Comparison of ENCODE assay signal across 9 cellular contexts in the genomic region with DNA sequence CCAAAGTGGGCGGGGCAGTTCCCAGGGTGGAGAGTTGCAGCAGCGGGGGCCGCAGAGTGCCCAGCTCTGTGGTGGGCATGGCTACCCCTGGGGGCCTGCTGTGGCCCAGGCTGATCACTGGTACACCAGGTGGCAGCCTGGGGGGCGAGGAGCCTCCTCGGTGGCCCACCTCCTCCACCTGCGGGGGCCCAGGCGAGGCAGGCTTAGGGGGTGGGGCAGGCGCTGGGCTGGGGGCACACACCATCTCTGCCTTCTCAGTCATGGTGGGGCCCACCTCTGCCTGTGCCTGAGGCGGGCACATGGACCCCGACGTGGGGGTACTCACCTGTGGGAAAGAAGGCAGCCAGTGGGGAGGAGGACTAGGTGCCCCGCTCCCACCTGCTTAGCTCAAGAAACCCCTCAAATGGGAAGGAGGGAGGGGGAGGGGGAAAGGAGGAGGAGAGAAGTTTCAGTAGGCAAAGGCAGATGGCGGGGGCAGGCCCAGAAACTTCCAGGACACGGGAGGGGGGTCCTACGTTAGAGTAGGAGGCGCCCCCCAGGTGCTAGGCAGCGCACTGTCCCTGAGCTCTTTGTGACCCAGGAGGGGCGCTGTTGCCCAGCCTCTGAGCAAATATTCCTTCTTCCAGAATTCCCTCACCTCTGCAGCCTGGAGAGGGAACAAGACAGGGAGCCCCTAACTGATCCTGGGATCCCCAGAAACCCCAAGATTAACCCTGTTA. TPM values are rescaled to one million over a fixed set of nuclear protein-coding genes. Genes with fewer than 3 reads are reported as not detected.
DNase-seq lines count a peak whose midpoint lies in the region; ATAC-seq, FAIRE-seq and TF ChIP-seq lines count a peak whose summit lies in the region.
"Had no signal": no experiment of that assay in that cellular context is flagged by ENCODE, and none has a peak within 500 bp of the region (broad histone marks: within the 10 kb centered on the region; RNA-seq: fewer than 3 reads in every experiment).

No MANE protein-coding gene starts in this region.

- peaks cover 0 to 1% (median 0%) of the 10 kb centered on the region in 7 donors for H3K9me3 Mint-ChIP-seq in CD4-positive, CD25-positive, alpha-beta regulatory T cell
- H3K9me3 Mint-ChIP-seq in IgD-negative memory B cell, result peaks cover 0 to 1% (median 0%) of the 10 kb centered on the region in 3 donors
- H3K9me3 Mint-ChIP-seq in naive thymus-derived CD8-positive, alpha-beta T cell, result peaks cover 0 to 1% (median 0%) of the 10 kb centered on the region in 9 donors

- peak overlapping the region; percentile 83 to 98 (median 95) for H3K27ac Mint-ChIP-seq in CD4-positive, CD25-positive, alpha-beta regulatory T cell
- peak overlapping the region; percentile 88 to 99 (median 95) for H3K27ac Mint-ChIP-seq in IgD-negative memory B cell
- peak overlapping the region in 8 of 10 donors; percentile 11 to 97 (median 84) for H3K27ac Mint-ChIP-seq in naive thymus-derived CD8-positive, alpha-beta T cell

- no peak for FAIRE-seq in GM12891 (lab: Jason Lieb, UNC)

- no peak for ATAC-seq in CD4-positive, CD25-positive, alpha-beta regulatory T cell (ENCODE audit: low read depth in 2 of 2)
- no peak for ATAC-seq in naive thymus-derived CD8-positive, alpha-beta T cell
- no peak for ATAC-seq in GM19395 (IDR thresholded peaks at IDR 0.05; ENCODE audit: unreplicated experiment)

- no peak for TF ChIP-seq POLR2A in GM12891 (IDR thresholded peaks at IDR 0.05; ENCODE audit: low read depth, low read length)

- H3K4me3 ChIP-seq in CD4-positive, CD25-positive, alpha-beta regulatory T cell (ENCODE audit: low read depth, low read length), result peak overlapping the region; percentile 67
- H3K4me3 ChIP-seq in cardiac fibroblast (replicated peaks in 1 of 2; ENCODE audit: low read depth in 2 of 2, low read length in 2 of 2), result no peak overlapping the region

- H3K27me3 ChIP-seq in CD4-positive, CD25-positive, alpha-beta regulatory T cell (ENCODE audit: control insufficient read depth, insufficient read depth, low read length), result no peaks in the 10 kb centered on the region

- H3K36me3 Mint-ChIP-seq in CD4-positive, CD25-positive, alpha-beta regulatory T cell, result peaks cover 6% of the 10 kb centered on the region
- peaks cover 1% of the 10 kb centered on the region for H3K36me3 Mint-ChIP-seq in IgD-negative memory B cell
- H3K36me3 Mint-ChIP-seq in naive thymus-derived CD8-positive, alpha-beta T cell, result no peaks in the 10 kb centered on the region

- H3K4me3 Mint-ChIP-seq in CD4-positive, CD25-positive, alpha-beta regulatory T cell, result peak overlapping the region; percentile 86 to 91 (median 90)
- peak overlapping the region; percentile 90 to 98 (median 94) for H3K4me3 Mint-ChIP-seq in IgD-negative memory B cell
- H3K4me3 Mint-ChIP-seq in naive thymus-derived CD8-positive, alpha-beta T cell, result peak overlapping the region; percentile 46 to 91 (median 74)

- H3K27ac ChIP-seq in CD4-positive, CD25-positive, alpha-beta regulatory T cell (ENCODE audit: insufficient read depth, low read length, poor library complexity, severe bottlenecking), result peak overlapping the region; percentile 87

- peaks cover 5 to 67% (median 31%) of the 10 kb centered on the region in 4 donors for H3K4me1 Mint-ChIP-seq in CD4-positive, CD25-positive, alpha-beta regulatory T cell
- H3K4me1 Mint-ChIP-seq in IgD-negative memory B cell, result peaks cover 20 to 27% (median 23%) of the 10 kb centered on the region in 3 donors
- peaks cover 24 to 70% (median 61%) of the 10 kb centered on the region in 4 donors for H3K4me1 Mint-ChIP-seq in naive thymus-derived CD8-positive, alpha-beta T cell

- H3K9me3 ChIP-seq in CD4-positive, CD25-positive, alpha-beta regulatory T cell (ENCODE audit: control insufficient read depth in 2 of 2, low read length in 2 of 2), result no peaks in the 10 kb centered on the region

- H3K4me1 ChIP-seq in CD4-positive, CD25-positive, alpha-beta regulatory T cell (ENCODE audit: control insufficient read depth, insufficient read depth, low read length, poor library complexity, severe bottlenecking), result peaks cover 98% of the 10 kb centered on the region

- H3K27me3 Mint-ChIP-seq in CD4-positive, CD25-positive, alpha-beta regulatory T cell, result peaks cover 16% of the 10 kb centered on the region
- H3K27me3 Mint-ChIP-seq in IgD-negative memory B cell, result peaks cover 5% of the 10 kb centered on the region
- H3K27me3 Mint-ChIP-seq in naive thymus-derived CD8-positive, alpha-beta T cell, result peaks cover 3 to 17% (median 5%) of the 10 kb centered on the region in 5 donors

- POLR2A ChIA-PET in naive thymus-derived CD8-positive, alpha-beta T cell (lab: Charles Lee), result interaction anchor here (0.6 to 2.8 kb wide), 9 partner anchors 11 to 201 kb away, joined by 3 to 30 read pairs (median 4); partner anchors contain the start of gene NACC1

- TF ChIP-seq CTCF in cardiac fibroblast (IDR thresholded peaks at IDR 0.05; ENCODE audit: low read depth, low read length), result peak; percentile 28

- no peaks in the 10 kb centered on the region for H3K36me3 ChIP-seq in CD4-positive, CD25-positive, alpha-beta regulatory T cell (ENCODE audit: control insufficient read depth, insufficient read depth, low read length)

- DNase-seq in CD4-positive, CD25-positive, alpha-beta regulatory T cell, result no peak
- no peak for DNase-seq in cardiac fibroblast (ENCODE audit: low read depth in 2 of 2)
- DNase-seq in naive thymus-derived CD8-positive, alpha-beta T cell, result no peak
- DNase-seq in HK-2 (ENCODE audit: unreplicated experiment), result no peak
- no peak for DNase-seq in GM12891 (ENCODE audit: insufficient read length, low spot score)
- DNase-seq in NCI-H2227 (lab: John Stamatoyannopoulos, UW; ENCODE audit: unreplicated experiment), result no peak
- DNase-seq: NCI-H1436 treated with DMSO at 0.1 percent for 48 hours had no signal

TF ChIP-seq in GM12891, 5 proteins besides CTCF, POLR2A, EP300 and RAD21:
- TF ChIP-seq PAX5 (IDR thresholded peaks at IDR 0.05; ENCODE audit: insufficient read depth, low read length, severe bottlenecking) (no peak), POLR2AphosphoS5 (IDR thresholded peaks at IDR 0.05; ENCODE audit: low read depth, low read length) (no peak), TAF1 (IDR thresholded peaks at IDR 0.05; ENCODE audit: low read depth, low read length) (no peak), SPI1 (IDR thresholded peaks at IDR 0.05; ENCODE audit: low read depth, low read length) (no peak), POU2F2 (IDR thresholded peaks at IDR 0.05; ENCODE audit: low read depth, low read length) (no peak)

RNA-seq across cellular contexts. Expression of gene LYL1, which starts 1.6 kb away (rescaled TPM):
- total RNA-seq in CD4-positive, CD25-positive, alpha-beta regulatory T cell, result 8.7 TPM
- 10 to 100 TPM in 1 of 4 donors, 1 to 10 TPM in 3; 6.5 to 14.2 (median 7.5) TPM for polyA plus RNA-seq in CD4-positive, CD25-positive, alpha-beta regulatory T cell
- 90.1 TPM for polyA plus RNA-seq in IgD-negative memory B cell
- total RNA-seq in naive thymus-derived CD8-positive, alpha-beta T cell, result 1 to 10 TPM; 6.6 to 7.9 TPM
- polyA plus RNA-seq in naive thymus-derived CD8-positive, alpha-beta T cell, result 1 to 10 TPM in 2 of 3 donors, under 1 TPM in 1; 0.37 to 2.6 (median 1.3) TPM
- polyA plus RNA-seq in GM12891 (2012; ENCODE audit: low read depth, missing spikeins), result 5.6 TPM

RNA-seq across cellular contexts. Expression of gene TRMT1, which starts 15.5 kb away (rescaled TPM):
- total RNA-seq in CD4-positive, CD25-positive, alpha-beta regulatory T cell, result 57.6 TPM
- 10 to 100 TPM; 16.0 to 22.3 (median 19.9) TPM for polyA plus RNA-seq in CD4-positive, CD25-positive, alpha-beta regulatory T cell
- 30.7 TPM for polyA plus RNA-seq in IgD-negative memory B cell
- total RNA-seq in naive thymus-derived CD8-positive, alpha-beta T cell, result 100 to 1,000 TPM; 100 to 103 TPM
- 10 to 100 TPM; 26.1 to 35.1 (median 27.2) TPM for polyA plus RNA-seq in naive thymus-derived CD8-positive, alpha-beta T cell
- polyA plus RNA-seq in GM12891 (2012; ENCODE audit: low read depth, missing spikeins), result 39.2 TPM

RNA-seq across cellular contexts. Expression of gene NACC1, which starts 17.0 kb away (rescaled TPM):
- total RNA-seq in CD4-positive, CD25-positive, alpha-beta regulatory T cell, result 25.4 TPM
- 1 to 10 TPM in 2 of 4 donors, under 1 TPM in 2; 0.71 to 2.5 (median 1.2) TPM for polyA plus RNA-seq in CD4-positive, CD25-positive, alpha-beta regulatory T cell
- 2.7 TPM for polyA plus RNA-seq in IgD-negative memory B cell
- total RNA-seq in naive thymus-derived CD8-positive, alpha-beta T cell, result 10 to 100 TPM; 24.5 to 25.7 TPM
- 1 to 10 TPM; 1.4 to 3.4 (median 1.9) TPM for polyA plus RNA-seq in naive thymus-derived CD8-positive, alpha-beta T cell
- 24.0 TPM for polyA plus RNA-seq in GM12891 (2012; ENCODE audit: low read depth, missing spikeins)

RNA-seq across cellular contexts. Expression of gene STX10, which starts 49.1 kb away (rescaled TPM):
- total RNA-seq in CD4-positive, CD25-positive, alpha-beta regulatory T cell, result 56.5 TPM
- polyA plus RNA-seq in CD4-positive, CD25-positive, alpha-beta regulatory T cell, result 10 to 100 TPM; 52.4 to 68.2 (median 58.9) TPM
- polyA plus RNA-seq in IgD-negative memory B cell, result 52.8 TPM
- 10 to 100 TPM; 60.2 to 62.8 TPM for total RNA-seq in naive thymus-derived CD8-positive, alpha-beta T cell
- 10 to 100 TPM; 36.1 to 56.2 (median 50.2) TPM for polyA plus RNA-seq in naive thymus-derived CD8-positive, alpha-beta T cell
- 42.4 TPM for polyA plus RNA-seq in GM12891 (2012; ENCODE audit: low read depth, missing spikeins)

RNA-seq across cellular contexts. Expression of gene IER2, which starts 49.2 kb away (rescaled TPM):
- 478 TPM for total RNA-seq in CD4-positive, CD25-positive, alpha-beta regulatory T cell
- polyA plus RNA-seq in CD4-positive, CD25-positive, alpha-beta regulatory T cell, result 100 to 1,000 TPM; 144 to 234 (median 197) TPM
- polyA plus RNA-seq in IgD-negative memory B cell, result 350 TPM
- 100 to 1,000 TPM; 105 to 112 TPM for total RNA-seq in naive thymus-derived CD8-positive, alpha-beta T cell
- polyA plus RNA-seq in naive thymus-derived CD8-positive, alpha-beta T cell, result 100 to 1,000 TPM; 100 to 162 (median 107) TPM
- 61.4 TPM for polyA plus RNA-seq in GM12891 (2012; ENCODE audit: low read depth, missing spikeins)
